18 cellular contexts compared by ENCODE assay signal in genomic region chr9:98016137-98016680, GRCh38.
"Had no signal": no experiment of that assay in that cellular context is flagged by ENCODE, and none has a peak within 500 bp of the region (broad histone marks: within the 10 kb centered on the region; RNA-seq: fewer than 3 reads in every experiment).

No MANE protein-coding gene starts in this region.

- H3K4me1 ChIP-seq: colonic mucosa, foreskin keratinocyte, parathyroid adenoma, suprapubic skin, vagina had no signal

- H3K4me3 Mint-ChIP-seq: activated naive CD8-positive, alpha-beta T cell treated with anti-CD3 and anti-CD28 coated beads, Interleukin-2, amount 50 U/mL, for 24 hours; central memory CD8-positive, alpha-beta T cell; natural killer cell treated with Interleukin-12 subunit alpha and Interleukin-12 subunit beta and Interleukin-15 and Interleukin-18, amount 100 ng/mL, for 72 hours; stimulated activated naive CD8-positive, alpha-beta T cell treated with anti-CD3 and anti-CD28 coated beads, Interleukin-15, Interleukin-2, amounts not matched to agents 100 ng/mL and 50 ng/mL, for 24 hours had no signal

- H3K79me2 ChIP-seq: parathyroid adenoma had no signal

- H3K27me3 Mint-ChIP-seq: activated naive CD8-positive, alpha-beta T cell treated with anti-CD3 and anti-CD28 coated beads, Interleukin-2, amount 50 U/mL, for 24 hours; brain; central memory CD8-positive, alpha-beta T cell; natural killer cell treated with Interleukin-12 subunit alpha and Interleukin-12 subunit beta and Interleukin-15 and Interleukin-18, amount 100 ng/mL, for 72 hours; stimulated activated naive CD8-positive, alpha-beta T cell treated with anti-CD3 and anti-CD28 coated beads, Interleukin-15, Interleukin-2, amounts not matched to agents 100 ng/mL and 50 ng/mL, for 24 hours had no signal

- H3K27ac ChIP-seq: colonic mucosa, foreskin keratinocyte, parathyroid adenoma, suprapubic skin, vagina had no signal

- H3K4me3 ChIP-seq: colonic mucosa, lung, suprapubic skin, transverse colon, vagina had no signal

- H3K27me3 ChIP-seq: colonic mucosa, foreskin keratinocyte, suprapubic skin, transverse colon, vagina had no signal

- H3K9me3 Mint-ChIP-seq: activated naive CD8-positive, alpha-beta T cell treated with anti-CD3 and anti-CD28 coated beads, Interleukin-2, amount 50 U/mL, for 24 hours; brain; central memory CD8-positive, alpha-beta T cell; natural killer cell treated with Interleukin-12 subunit alpha and Interleukin-12 subunit beta and Interleukin-15 and Interleukin-18, amount 100 ng/mL, for 72 hours; stimulated activated naive CD8-positive, alpha-beta T cell treated with anti-CD3 and anti-CD28 coated beads, Interleukin-15, Interleukin-2, amounts not matched to agents 100 ng/mL and 50 ng/mL, for 24 hours had no signal

- H3K27ac Mint-ChIP-seq: activated naive CD8-positive, alpha-beta T cell treated with anti-CD3 and anti-CD28 coated beads, Interleukin-2, amount 50 U/mL, for 24 hours had no signal

- ATAC-seq: activated CD4-positive, CD25-positive, alpha-beta regulatory T cell treated with anti-CD3 and anti-CD28 coated beads, Interleukin-2, amount 50 U/mL, for 24 hours; activated naive CD8-positive, alpha-beta T cell treated with anti-CD3 and anti-CD28 coated beads, Interleukin-2, amount 50 U/mL, for 24 hours; foreskin keratinocyte; natural killer cell treated with Interleukin-12 subunit alpha and Interleukin-12 subunit beta and Interleukin-15 and Interleukin-18, amount 100 ng/mL, for 72 hours had no signal

- H2AFZ ChIP-seq: parathyroid adenoma had no signal

- H3K4me1 Mint-ChIP-seq: brain had no signal

- DNase-seq: activated CD4-positive, alpha-beta T cell treated with anti-CD3 and anti-CD28 coated beads, Interleukin-2, amount 50 U/mL, for 4 hours; activated naive CD8-positive, alpha-beta T cell treated with anti-CD3 and anti-CD28 coated beads, Interleukin-2, amount 50 U/mL, for 24 hours; activated T-cell treated with anti-CD3 and anti-CD28 coated beads, Interleukin-2, amount 50 U/mL, for 48 hours; anterior cingulate cortex; colonic mucosa; foreskin keratinocyte; hypothalamus; stimulated activated CD8-positive, alpha-beta memory T cell treated with anti-CD3 and anti-CD28 coated beads, Interleukin-4, amount 100 ng/mL, for 48 hours; transverse colon had no signal

- H3K9me3 ChIP-seq: colonic mucosa, suprapubic skin, transverse colon, vagina had no signal

- H3K9ac ChIP-seq: parathyroid adenoma had no signal
